Comparison of ENCODE assay signal across 22 cellular contexts in the genomic region with DNA sequence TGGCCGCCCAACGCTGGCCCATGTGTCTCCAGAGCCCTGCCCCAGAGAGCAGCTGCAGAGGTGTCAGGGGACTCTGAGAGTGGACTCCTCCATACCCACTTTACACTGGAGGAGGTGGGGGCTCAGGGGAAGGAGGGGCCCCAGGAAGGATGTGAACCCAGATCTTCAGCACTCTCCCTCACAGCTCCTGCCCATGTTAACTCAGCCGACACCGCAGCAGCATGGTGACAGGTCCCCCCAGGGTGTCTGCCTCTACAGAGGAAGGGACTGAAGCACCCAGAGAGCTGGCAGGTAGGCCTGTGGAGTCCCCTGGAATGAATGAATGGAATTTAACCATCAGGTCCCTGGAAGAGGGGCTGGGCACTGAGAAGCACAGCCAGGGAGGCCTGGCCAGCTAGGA. TPM values are rescaled to one million over a fixed set of nuclear protein-coding genes. Genes with fewer than 3 reads are reported as not detected.
DNase-seq lines count a peak whose midpoint lies in the region; ATAC-seq and TF ChIP-seq lines count a peak whose summit lies in the region.
"Had no signal": no experiment of that assay in that cellular context is flagged by ENCODE, and none has a peak within 500 bp of the region (broad histone marks: within the 10 kb centered on the region; RNA-seq: fewer than 3 reads in every experiment).

No MANE protein-coding gene starts in this region.

- H3K27ac Mint-ChIP-seq in activated naive CD4-positive, alpha-beta T cell treated with anti-CD3 and anti-CD28 coated beads, Interleukin-2, amount 10 ng/mL, durations not matched to agents 7 days and 5 days = no peak overlapping the region
- peak overlapping the region; percentile 74 for H3K27ac Mint-ChIP-seq in T-helper 17 cell
- H3K27ac Mint-ChIP-seq in central memory CD8-positive, alpha-beta T cell (ENCODE audit: low read depth) = peak overlapping the region; percentile 85
- peak overlapping the region; percentile 6 for H3K27ac Mint-ChIP-seq in stimulated activated naive B cell treated with anti-CD40 and anti-IgM and Interleukin-4, amounts not matched to agents 10 μg/mL and 1 μg/mL and 100 μg/mL, for 72 hours
- H3K27ac Mint-ChIP-seq: WTC11 had no signal

- no peaks in the 10 kb centered on the region for H3K36me3 ChIP-seq in mucosa of descending colon (ENCODE audit: low read depth)
- H3K36me3 ChIP-seq: cardiac muscle cell, uterus had no signal

- intact Hi-C loops in mucosa of descending colon (cut with DNase I, micrococcal nuclease) = loop anchor here in 1 of 2 donors (10.0 kb wide), 1 partner anchor 50 kb away; no protein-coding TSS in a partner anchor

- H3K4me3 ChIP-seq in mucosa of descending colon = no peak overlapping the region
- H3K4me3 ChIP-seq: cardiac muscle cell, uterus had no signal

- no peak for ATAC-seq in T-helper 17 cell
- peak; percentile 59 for ATAC-seq in central memory CD8-positive, alpha-beta T cell (replicated peaks; ENCODE audit: extremely low read depth, poor library complexity, severe bottlenecking)
- ATAC-seq in stimulated activated naive B cell treated with anti-CD40 and anti-IgM and Interleukin-4, amounts not matched to agents 10 μg/mL and 1 μg/mL and 100 μg/mL, for 72 hours (replicated peaks) = no peak
- no peak for ATAC-seq in mucosa of descending colon
- ATAC-seq: heart left ventricle, left colon, sciatic nerve, WTC11 had no signal

- no peak for TF ChIP-seq CTCF in mucosa of descending colon (IDR thresholded peaks at IDR 0.05)

- H3K9me3 Mint-ChIP-seq in activated naive CD4-positive, alpha-beta T cell treated with anti-CD3 and anti-CD28 coated beads, Interleukin-2, amount 10 ng/mL, durations not matched to agents 7 days and 5 days = no peaks in the 10 kb centered on the region
- H3K9me3 Mint-ChIP-seq in central memory CD8-positive, alpha-beta T cell = no peaks in the 10 kb centered on the region
- H3K9me3 Mint-ChIP-seq in stimulated activated naive B cell treated with anti-CD40 and anti-IgM and Interleukin-4, amounts not matched to agents 10 μg/mL and 1 μg/mL and 100 μg/mL, for 72 hours = no peaks in the 10 kb centered on the region
- H3K9me3 Mint-ChIP-seq: WTC11 had no signal

- DNase-seq in activated naive CD4-positive, alpha-beta T cell treated with anti-CD3 and anti-CD28 coated beads, Interleukin-2, amount 10 ng/mL, durations not matched to agents 7 days and 5 days = no peak
- no peak for DNase-seq in activated naive CD4-positive, alpha-beta T cell treated with Interleukin-2 at 50 U/mL for 16 hours
- DNase-seq in T-helper 17 cell (no peak), mucosa of gallbladder (ENCODE audit: low spot score) (no peak), mucosa of descending colon (no peak), NCI-H526 treated with DMSO at 0.1 percent for 48 hours (lab: John Stamatoyannopoulos, UW) (no peak)
- peak in 1 of 2 donors; percentile 49 for DNase-seq in central memory CD8-positive, alpha-beta T cell (ENCODE audit: low spot score in 2 of 2)
- no peak for DNase-seq in stimulated activated naive B cell treated with anti-CD40 and anti-IgM and Interleukin-4, amounts not matched to agents 10 μg/mL and 1 μg/mL and 100 μg/mL, for 72 hours
- DNase-seq: ACHN, dermis blood vessel endothelial cell, heart left ventricle, left colon, mesenchymal stem cell, NCI-H1436 treated with DMSO at 0.1 percent for 48 hours, NCI-H524 treated with DMSO at 0.1 percent for 48 hours, posterior cingulate gyrus, T1000, uterus had no signal

- peak overlapping the region; percentile 98 for H3K4me3 Mint-ChIP-seq in activated naive CD4-positive, alpha-beta T cell treated with anti-CD3 and anti-CD28 coated beads, Interleukin-2, amount 10 ng/mL, durations not matched to agents 7 days and 5 days
- H3K4me3 Mint-ChIP-seq in T-helper 17 cell = peak overlapping the region; percentile 99
- H3K4me3 Mint-ChIP-seq in central memory CD8-positive, alpha-beta T cell = peak overlapping the region; percentile 98
- peak overlapping the region in 1 of 2 donors; percentile 46 for H3K4me3 Mint-ChIP-seq in stimulated activated naive B cell treated with anti-CD40 and anti-IgM and Interleukin-4, amounts not matched to agents 10 μg/mL and 1 μg/mL and 100 μg/mL, for 72 hours
- H3K4me3 Mint-ChIP-seq: CD14-positive monocyte, WTC11 had no signal

- H3K27me3 Mint-ChIP-seq in activated naive CD4-positive, alpha-beta T cell treated with anti-CD3 and anti-CD28 coated beads, Interleukin-2, amount 10 ng/mL, durations not matched to agents 7 days and 5 days = no peaks in the 10 kb centered on the region
- no peaks in the 10 kb centered on the region for H3K27me3 Mint-ChIP-seq in T-helper 17 cell
- no peaks in the 10 kb centered on the region for H3K27me3 Mint-ChIP-seq in central memory CD8-positive, alpha-beta T cell
- no peaks in the 10 kb centered on the region for H3K27me3 Mint-ChIP-seq in stimulated activated naive B cell treated with anti-CD40 and anti-IgM and Interleukin-4, amounts not matched to agents 10 μg/mL and 1 μg/mL and 100 μg/mL, for 72 hours

- peaks cover 24% of the 10 kb centered on the region for H3K4me1 ChIP-seq in mucosa of descending colon (ENCODE audit: low read depth)
- H3K4me1 ChIP-seq: uterus had no signal

- H3K4me1 Mint-ChIP-seq in activated naive CD4-positive, alpha-beta T cell treated with anti-CD3 and anti-CD28 coated beads, Interleukin-2, amount 10 ng/mL, durations not matched to agents 7 days and 5 days = peaks cover 80% of the 10 kb centered on the region
- peaks cover 53% of the 10 kb centered on the region for H3K4me1 Mint-ChIP-seq in T-helper 17 cell
- peaks cover 67% of the 10 kb centered on the region for H3K4me1 Mint-ChIP-seq in central memory CD8-positive, alpha-beta T cell
- H3K4me1 Mint-ChIP-seq in stimulated activated naive B cell treated with anti-CD40 and anti-IgM and Interleukin-4, amounts not matched to agents 10 μg/mL and 1 μg/mL and 100 μg/mL, for 72 hours = peaks cover 66 to 91% of the 10 kb centered on the region in 2 donors

- CTCF ChIA-PET in activated naive CD4-positive, alpha-beta T cell treated with anti-CD3 and anti-CD28 coated beads, Interleukin-2, amount 10 ng/mL, durations not matched to agents 7 days and 5 days (lab: Charles Lee) = no interaction called here

- peaks cover 44% of the 10 kb centered on the region for H3K36me3 Mint-ChIP-seq in activated naive CD4-positive, alpha-beta T cell treated with anti-CD3 and anti-CD28 coated beads, Interleukin-2, amount 10 ng/mL, durations not matched to agents 7 days and 5 days
- peaks cover 6% of the 10 kb centered on the region for H3K36me3 Mint-ChIP-seq in T-helper 17 cell (ENCODE audit: low read depth)
- H3K36me3 Mint-ChIP-seq in central memory CD8-positive, alpha-beta T cell (ENCODE audit: insufficient read depth) = peaks cover 21% of the 10 kb centered on the region
- peaks cover 15 to 42% of the 10 kb centered on the region in 2 donors for H3K36me3 Mint-ChIP-seq in stimulated activated naive B cell treated with anti-CD40 and anti-IgM and Interleukin-4, amounts not matched to agents 10 μg/mL and 1 μg/mL and 100 μg/mL, for 72 hours
- H3K36me3 Mint-ChIP-seq: WTC11 had no signal

- H3K9me3 ChIP-seq in T-helper 17 cell (ENCODE audit: control insufficient read depth, low read length, poor library complexity, severe bottlenecking) (no peaks in the 10 kb centered on the region), mucosa of descending colon (no peaks in the 10 kb centered on the region)
- H3K9me3 ChIP-seq: uterus had no signal

RNA-seq across cellular contexts. Expression of a gene that starts 21.7 kb away (rescaled TPM):
- total RNA-seq in T-helper 17 cell (10 to 100 TPM; 36.0 to 62.0 TPM), mucosa of gallbladder (62.1 TPM), mucosa of descending colon (10 to 100 TPM; 48.1 to 75.3 (median 73.0) TPM)

RNA-seq across cellular contexts. Expression of a gene that starts 29.0 kb away (rescaled TPM):
- total RNA-seq in T-helper 17 cell (100 to 1,000 TPM; 211 to 228 TPM), mucosa of gallbladder (346 TPM), mucosa of descending colon (100 to 1,000 TPM; 201 to 373 (median 261) TPM)

RNA-seq across cellular contexts. Expression of a gene that starts 58.5 kb away (rescaled TPM):
- total RNA-seq in T-helper 17 cell = 10 to 100 TPM; 66.0 to 72.5 TPM
- 42.2 TPM for total RNA-seq in mucosa of gallbladder
- 10 to 100 TPM; 50.3 to 51.5 (median 51.2) TPM for total RNA-seq in mucosa of descending colon
